Comparison of ENCODE assay signal across 17 cellular contexts in genomic region chr22:29083576-29084566, GRCh38. TPM values are rescaled to one million over a fixed set of nuclear protein-coding genes. Genes with fewer than 3 reads are reported as not detected.
DNase-seq lines count a peak whose midpoint lies in the region; ATAC-seq and TF ChIP-seq lines count a peak whose summit lies in the region.
"Had no signal": no experiment of that assay in that cellular context is flagged by ENCODE, and none has a peak within 500 bp of the region (broad histone marks: within the 10 kb centered on the region; RNA-seq: fewer than 3 reads in every experiment).

No MANE protein-coding gene starts in this region.

- H3K27me3 ChIP-seq in spleen (replicated peaks in 1 of 7) = no peaks in the 10 kb centered on the region
- H3K27me3 ChIP-seq: breast epithelium had no signal

- 51 to 74% (median 61%) methylated on average over 12 of the region's 12 CpGs for WGBS in spleen, 5 donors

- H3K4me1 ChIP-seq in spleen = peaks cover 0 to 51% (median 13%) of the 10 kb centered on the region in 6 donors

- peak overlapping the region in 4 of 5 experiments; percentile 5 to 93 (median 74) for H3K27ac Mint-ChIP-seq in brain
- H3K27ac Mint-ChIP-seq in activated CD4-positive, alpha-beta T cell treated with anti-CD3 and anti-CD28 coated beads, Interleukin-2, amount 10 ng/mL, durations not matched to agents 7 days and 5 days = no peak overlapping the region
- H3K27ac Mint-ChIP-seq: T-cell had no signal

- peak overlapping the region in 2 of 5 experiments; percentile 10 to 37 for H3K4me3 Mint-ChIP-seq in brain
- no peak overlapping the region for H3K4me3 Mint-ChIP-seq in activated CD4-positive, alpha-beta T cell treated with anti-CD3 and anti-CD28 coated beads, Interleukin-2, amount 10 ng/mL, durations not matched to agents 7 days and 5 days
- H3K4me3 Mint-ChIP-seq: T-cell had no signal

- no peaks in the 10 kb centered on the region for H3K9me3 ChIP-seq in spleen
- H3K9me3 ChIP-seq: A549, breast epithelium had no signal

- H3K4me3 ChIP-seq in NB4 (ENCODE audit: low read depth, low read length) (peak overlapping the region; percentile 16), spleen (no peak overlapping the region)
- H3K4me3 ChIP-seq: A549, breast epithelium had no signal

- H3K36me3 Mint-ChIP-seq in brain = peaks cover 4% of the 10 kb centered on the region
- no peaks in the 10 kb centered on the region for H3K36me3 Mint-ChIP-seq in activated CD4-positive, alpha-beta T cell treated with anti-CD3 and anti-CD28 coated beads, Interleukin-2, amount 10 ng/mL, durations not matched to agents 7 days and 5 days (ENCODE audit: low read depth)
- H3K36me3 Mint-ChIP-seq: T-cell had no signal

- H3K36me3 ChIP-seq in spleen = no peaks in the 10 kb centered on the region
- H3K36me3 ChIP-seq: breast epithelium had no signal

- POLR2A ChIA-PET in activated CD4-positive, alpha-beta T cell treated with anti-CD3 and anti-CD28 coated beads, Interleukin-2, amount 10 ng/mL, durations not matched to agents 7 days and 5 days (lab: Charles Lee) = no interaction called here

- H3K27ac ChIP-seq in spleen = peak overlapping the region in 6 of 8 donors; percentile 30 to 77 (median 54)
- H3K27ac ChIP-seq: A549 had no signal

- CTCF ChIA-PET in activated CD4-positive, alpha-beta T cell treated with anti-CD3 and anti-CD28 coated beads, Interleukin-2, amount 10 ng/mL, durations not matched to agents 7 days and 5 days (lab: Charles Lee) = no interaction called here

- TF ChIP-seq POLR2A in NB4 (IDR thresholded peaks at IDR 0.05; ENCODE audit: extremely low read depth, insufficient read length) (no peak), spleen (IDR thresholded peaks at IDR 0.05) (no peak)

- ATAC-seq in GM21825 (IDR thresholded peaks at IDR 0.05; ENCODE audit: unreplicated experiment) = no peak
- ATAC-seq: A549, T-cell had no signal

- H3K27me3 Mint-ChIP-seq in brain = peaks cover 2% of the 10 kb centered on the region
- H3K27me3 Mint-ChIP-seq in activated CD4-positive, alpha-beta T cell treated with anti-CD3 and anti-CD28 coated beads, Interleukin-2, amount 10 ng/mL, durations not matched to agents 7 days and 5 days = peaks cover 24% of the 10 kb centered on the region

- H3K4me1 Mint-ChIP-seq in brain = peaks cover 67% of the 10 kb centered on the region
- no peaks in the 10 kb centered on the region for H3K4me1 Mint-ChIP-seq in activated CD4-positive, alpha-beta T cell treated with anti-CD3 and anti-CD28 coated beads, Interleukin-2, amount 10 ng/mL, durations not matched to agents 7 days and 5 days
- H3K4me1 Mint-ChIP-seq: T-cell had no signal

- intact Hi-C loops in spleen (cut with DNase I; ENCODE audit: low total_unique reads) = no loop called here

- DNase-seq in NOMO-1 treated with DMSO at 0.1 percent for 48 hours (lab: John Stamatoyannopoulos, UW; ENCODE audit: unreplicated experiment) = peak; percentile 47
- DNase-seq in NOMO-1 treated with dmso at 0.1 percent for 144 hours (lab: John Stamatoyannopoulos, UW; ENCODE audit: unreplicated experiment) = no peak
- peak; percentile 78 for DNase-seq in NB4 (ENCODE audit: low read depth)
- DNase-seq in spleen = peak; percentile 78
- no peak for DNase-seq in activated CD4-positive, alpha-beta T cell treated with anti-CD3 and anti-CD28 coated beads, Interleukin-2, amount 10 ng/mL, durations not matched to agents 7 days and 5 days
- DNase-seq in hippocampal formation (lab: John Stamatoyannopoulos, UW) = no peak
- DNase-seq: activated CD4-positive, alpha-beta T cell treated with anti-CD3 and anti-CD28 coated beads, Interleukin-2, amount 50 U/mL, for 1 hour; activated gamma-delta T cell; Karpas-422; occipital lobe; T-cell had no signal

- no peaks in the 10 kb centered on the region for H3K9me3 Mint-ChIP-seq in brain
- no peaks in the 10 kb centered on the region for H3K9me3 Mint-ChIP-seq in activated CD4-positive, alpha-beta T cell treated with anti-CD3 and anti-CD28 coated beads, Interleukin-2, amount 10 ng/mL, durations not matched to agents 7 days and 5 days
- H3K9me3 Mint-ChIP-seq: T-cell had no signal

- TF ChIP-seq CTCF in NB4 (IDR thresholded peaks at IDR 0.05; ENCODE audit: low read depth, low read length) (no peak), brain (conservative IDR thresholded peaks at IDR 0.05) (no peak), spleen (IDR thresholded peaks at IDR 0.05 in 8 of 11, conservative IDR thresholded peaks at IDR 0.05 in 3 of 11) (no peak)

RNA-seq across cellular contexts. Expression of gene KREMEN1, which starts 11.0 kb away (rescaled TPM):
- 50.5 TPM for polyA plus RNA-seq in brain (ENCODE audit: insufficient read depth, low read depth, low replicate concordance)
- 10 to 100 TPM; 15.0 to 41.3 (median 29.0) TPM for total RNA-seq in spleen
- polyA plus RNA-seq in spleen = 1 to 10 TPM; 1.5 to 4.7 (median 2.2) TPM
- total RNA-seq in activated CD4-positive, alpha-beta T cell treated with anti-CD3 and anti-CD28 coated beads, Interleukin-2, amount 10 ng/mL, durations not matched to agents 7 days and 5 days = under 1 TPM in 1 of 2 experiments, not detected in 1; 0.15 TPM
- total RNA-seq: OCI-LY7 had no signal

RNA-seq across cellular contexts. Expression of gene C22orf31, which starts 22.2 kb away (rescaled TPM):
- polyA plus RNA-seq in brain (ENCODE audit: insufficient read depth, low read depth, low replicate concordance) (0.36 TPM), spleen (not detected)
- total RNA-seq in spleen = not detected
- total RNA-seq in activated CD4-positive, alpha-beta T cell treated with anti-CD3 and anti-CD28 coated beads, Interleukin-2, amount 10 ng/mL, durations not matched to agents 7 days and 5 days = not detected
- total RNA-seq: occipital lobe, OCI-LY7, subcutaneous adipose tissue, T-cell had no signal
- polyA plus RNA-seq: A549 had no signal

Comparison
In these comparisons a context has a peak if more than half of its experiments do, and no peak if none do; other contexts are left out.
1. DNase-seq: peak in NOMO-1 treated with DMSO at 0.1 percent for 48 hours (single experiment), NB4 (single experiment) and spleen (single experiment); none in NOMO-1 treated with dmso at 0.1 percent for 144 hours (single experiment), activated CD4-positive, alpha-beta T cell treated with anti-CD3 and anti-CD28 coated beads, Interleukin-2, amount 10 ng/mL, durations not matched to agents 7 days and 5 days (single experiment) and hippocampal formation (0 of 2).
2. RNA of gene KREMEN1, which starts 11.0 kb away (total RNA-seq): 15.0 to 41.3 TPM in spleen; 0.15 TPM in activated CD4-positive, alpha-beta T cell treated with anti-CD3 and anti-CD28 coated beads, Interleukin-2, amount 10 ng/mL, durations not matched to agents 7 days and 5 days; every median in the first group is over 10 times any median in the second.